ENCODE assay signal across 7 cellular contexts in the genomic region with DNA sequence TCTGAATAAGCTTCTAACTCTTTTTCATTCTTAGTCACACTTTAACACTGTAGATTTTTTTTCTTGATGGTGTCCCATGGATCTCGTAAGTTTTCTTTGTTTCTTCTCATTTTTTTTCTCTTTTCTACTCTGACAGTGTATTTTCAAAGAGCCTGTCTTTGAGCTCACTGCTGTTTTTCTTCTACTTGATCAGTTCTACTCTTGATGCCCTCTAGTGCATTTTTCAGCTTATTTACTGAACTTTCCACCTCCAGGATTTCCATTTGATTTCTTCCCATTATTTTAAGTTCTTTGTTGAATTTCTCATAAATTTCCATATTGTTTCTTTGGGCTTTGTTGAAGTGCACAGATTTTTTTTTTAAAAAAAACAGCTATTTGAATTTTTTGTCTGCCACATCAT.
"Had no signal": no experiment of that assay in that cellular context is flagged by ENCODE, and none has a peak within 500 bp of the region (broad histone marks: within the 10 kb centered on the region; RNA-seq: fewer than 3 reads in every experiment).

No MANE protein-coding gene starts in this region.

- DNase-seq: IMR-90, Karpas-422, KG1 had no signal

- H3K27ac ChIP-seq: HL-60, KMS-11 had no signal

- H3K9ac ChIP-seq: KMS-11 had no signal

- H3K4me2 ChIP-seq: KMS-11 had no signal

- FAIRE-seq: HTR-8/SVneo had no signal

- H3K36me3 Mint-ChIP-seq: IgD-negative memory B cell had no signal
